Comparison of ENCODE assay signal across 8 cellular contexts in genomic region chr19:17718467-17718987, GRCh38. TPM values are rescaled to one million over a fixed set of nuclear protein-coding genes. Genes with fewer than 3 reads are reported as not detected.
DNase-seq lines count a peak whose midpoint lies in the region; ATAC-seq and TF ChIP-seq lines count a peak whose summit lies in the region.

No MANE protein-coding gene starts in this region.

- DNase-seq in activated CD8-positive, alpha-beta T cell treated with anti-CD3 and anti-CD28 coated beads for 36 hours, result peak; percentile 35
- no peak for DNase-seq in NCI-H1694 treated with DMSO at 0.1 percent for 48 hours (lab: John Stamatoyannopoulos, UW)
- DNase-seq in activated effector memory CD4-positive, alpha-beta T cell treated with Interleukin-2 at 50 U/mL for 16 hours, result no peak

- H3K4me3 ChIP-seq in BLaER1 (peak overlapping the region; percentile 96), HUES64 (ENCODE audit: low read length) (peak overlapping the region; percentile 95), mesodermal cell (ENCODE audit: extremely low read depth, insufficient read depth, low read length, poor library complexity, severe bottlenecking) (peak overlapping the region; percentile 93)

- H3K4me2 ChIP-seq in BLaER1, result peak overlapping the region; percentile 99

- peak; percentile 40 for ATAC-seq in activated CD8-positive, alpha-beta T cell treated with anti-CD3 and anti-CD28 coated beads for 36 hours
- no peak for ATAC-seq in GM19452 (IDR thresholded peaks at IDR 0.05; ENCODE audit: unreplicated experiment)
- ATAC-seq in GM18873 (IDR thresholded peaks at IDR 0.05; ENCODE audit: low FRiP score, unreplicated experiment), result no peak

- H4K20me1 ChIP-seq in BLaER1, result peaks cover 39% of the 10 kb centered on the region

- H3K27me3 ChIP-seq in BLaER1 (no peaks in the 10 kb centered on the region), HUES64 (ENCODE audit: insufficient read depth, low read length) (no peaks in the 10 kb centered on the region)

- peak overlapping the region; percentile 82 for H3K4me3 Mint-ChIP-seq in activated CD8-positive, alpha-beta T cell treated with anti-CD3 and anti-CD28 coated beads for 36 hours

- H3K9me3 Mint-ChIP-seq in activated CD8-positive, alpha-beta T cell treated with anti-CD3 and anti-CD28 coated beads for 36 hours, result no peaks in the 10 kb centered on the region

- intact Hi-C loops in activated CD8-positive, alpha-beta T cell treated with anti-CD3 and anti-CD28 coated beads for 36 hours (cut with micrococcal nuclease), result no loop called here

- peak overlapping the region; percentile 87 for H3K27ac Mint-ChIP-seq in activated CD8-positive, alpha-beta T cell treated with anti-CD3 and anti-CD28 coated beads for 36 hours

- CTCF ChIA-PET in activated CD8-positive, alpha-beta T cell treated with anti-CD3 and anti-CD28 coated beads for 36 hours (lab: Charles Lee), result interaction anchor here (0.9 to 5.6 kb wide), 3 partner anchors 13 to 138 kb away, joined by 3 to 34 read pairs (median 7); no protein-coding TSS in a partner anchor

- H3K27ac ChIP-seq in BLaER1 (no peak overlapping the region), HUES64 (ENCODE audit: low read depth, low read length) (no peak overlapping the region; the same call in 1 of the 2 replicates), mesodermal cell (ENCODE audit: low read depth, low read length, severe bottlenecking) (peak overlapping the region; percentile 12)

- no peak for TF ChIP-seq CTCF in activated CD8-positive, alpha-beta T cell treated with anti-CD3 and anti-CD28 coated beads for 36 hours (IDR thresholded peaks at IDR 0.05)

- 78% methylated on average over 5 of the region's 5 CpGs for WGBS in HUES64
- 91 to 94% methylated on average over 4 of the region's 5 CpGs for WGBS in mesodermal cell (ENCODE audit: insufficient coverage in 2 of 2), 2 experiments

- POLR2A ChIA-PET in activated CD8-positive, alpha-beta T cell treated with anti-CD3 and anti-CD28 coated beads for 36 hours (lab: Charles Lee), result interaction anchor here (0.6 to 2.3 kb wide), 4 partner anchors 28 to 160 kb away, joined by 3 to 5 read pairs (median 3); no protein-coding TSS in a partner anchor

- peaks cover 33% of the 10 kb centered on the region for H3K4me1 Mint-ChIP-seq in activated CD8-positive, alpha-beta T cell treated with anti-CD3 and anti-CD28 coated beads for 36 hours (ENCODE audit: low read depth)

- H3K36me3 Mint-ChIP-seq in activated CD8-positive, alpha-beta T cell treated with anti-CD3 and anti-CD28 coated beads for 36 hours (ENCODE audit: low read depth), result peaks cover 13% of the 10 kb centered on the region

- no peaks in the 10 kb centered on the region for H3K9me3 ChIP-seq in BLaER1
- no peaks in the 10 kb centered on the region for H3K9me3 ChIP-seq in HUES64 (ENCODE audit: insufficient read depth, low read depth, low read length)
- H3K9me3 ChIP-seq in mesodermal cell (ENCODE audit: control insufficient read depth, low read length), result no peaks in the 10 kb centered on the region

- no peaks in the 10 kb centered on the region for H3K27me3 Mint-ChIP-seq in activated CD8-positive, alpha-beta T cell treated with anti-CD3 and anti-CD28 coated beads for 36 hours

- H3K4me1 ChIP-seq in BLaER1 (peaks cover 62% of the 10 kb centered on the region), HUES64 (ENCODE audit: insufficient read depth, low read length) (peaks cover 10% of the 10 kb centered on the region; the same call in 1 of the 2 replicates), mesodermal cell (ENCODE audit: control insufficient read depth, insufficient read depth, low read length, poor library complexity, severe bottlenecking) (peaks cover 21% of the 10 kb centered on the region)

- H3K9ac ChIP-seq in BLaER1, result no peak overlapping the region
- H3K9ac ChIP-seq in HUES64 (ENCODE audit: low read depth, low read length), result no peak overlapping the region

- H3K36me3 ChIP-seq in BLaER1 (peaks cover 8% of the 10 kb centered on the region), HUES64 (ENCODE audit: insufficient read depth, low read length) (peaks cover 17% of the 10 kb centered on the region), mesodermal cell (ENCODE audit: control insufficient read depth, insufficient read depth, low read length) (peaks cover 17% of the 10 kb centered on the region)

RNA-seq across cellular contexts. Expression of gene MAP1S, which starts 0.8 kb away (rescaled TPM):
- 35.1 TPM for polyA plus RNA-seq in HUES64 (2013, experiment 1 of 2)
- polyA plus RNA-seq in HUES64 (2013, experiment 2 of 2), result 38.5 TPM
- total RNA-seq in activated CD8-positive, alpha-beta T cell treated with anti-CD3 and anti-CD28 coated beads for 36 hours, result 10 to 100 TPM; 53.8 to 54.7 TPM
- polyA plus RNA-seq in mesodermal cell (2013, experiment 1 of 2), result 49.2 TPM
- polyA plus RNA-seq in mesodermal cell (2013, experiment 2 of 2), result 42.9 TPM

RNA-seq across cellular contexts. Expression of gene UNC13A, which starts 30.4 kb away (rescaled TPM):
- 14.9 TPM for polyA plus RNA-seq in HUES64 (2013, experiment 1 of 2)
- 14.0 TPM for polyA plus RNA-seq in HUES64 (2013, experiment 2 of 2)
- total RNA-seq in activated CD8-positive, alpha-beta T cell treated with anti-CD3 and anti-CD28 coated beads for 36 hours, result not detected
- 3.5 TPM for polyA plus RNA-seq in mesodermal cell (2013, experiment 1 of 2)
- 2.2 TPM for polyA plus RNA-seq in mesodermal cell (2013, experiment 2 of 2)

RNA-seq across cellular contexts. Expression of gene FCHO1, which starts 32.8 kb away (rescaled TPM):
- polyA plus RNA-seq in HUES64 (2013, experiment 1 of 2), result 13.0 TPM
- 14.7 TPM for polyA plus RNA-seq in HUES64 (2013, experiment 2 of 2)
- 10 to 100 TPM; 36.9 to 38.3 TPM for total RNA-seq in activated CD8-positive, alpha-beta T cell treated with anti-CD3 and anti-CD28 coated beads for 36 hours
- 9.0 TPM for polyA plus RNA-seq in mesodermal cell (2013, experiment 1 of 2)
- polyA plus RNA-seq in mesodermal cell (2013, experiment 2 of 2), result 6.3 TPM
